ENCODE assay signal across 25 cellular contexts in genomic region chr13:54337526-54337925, GRCh38.
"Had no signal": no experiment of that assay in that cellular context is flagged by ENCODE, and none has a peak within 500 bp of the region (broad histone marks: within the 10 kb centered on the region; RNA-seq: fewer than 3 reads in every experiment).

No MANE protein-coding gene starts in this region.

- H3K27me3 ChIP-seq: neutrophil, pancreas, right lobe of liver, sigmoid colon, stomach, testis, tibial artery, transverse colon, upper lobe of right lung, uterus had no signal

- H3K36me3 Mint-ChIP-seq: naive thymus-derived CD4-positive, alpha-beta T cell; natural killer cell; stimulated activated memory B cell treated with anti-CD40 and anti-IgM and Interleukin-4, amounts not matched to agents 10 μg/mL and 1 μg/mL and 100 μg/mL, for 72 hours; type B pancreatic cell had no signal

- H3K4me3 ChIP-seq: pancreas, prostate gland, right lobe of liver, sigmoid colon, stomach, testis, tibial artery, transverse colon, upper lobe of right lung, uterus had no signal

- H3K9me3 ChIP-seq: neutrophil, pancreas, prostate gland, right lobe of liver, sigmoid colon, stomach, testis, tibial artery, transverse colon, upper lobe of right lung, uterus had no signal

- H3K4me1 ChIP-seq: pancreas, prostate gland, right lobe of liver, sigmoid colon, stomach, testis, tibial artery, transverse colon, upper lobe of right lung, uterus had no signal

- H3K27ac ChIP-seq: neutrophil, pancreas, prostate gland, right lobe of liver, sigmoid colon, stomach, testis, tibial artery, transverse colon, upper lobe of right lung, uterus had no signal

- H3K4me3 Mint-ChIP-seq: naive thymus-derived CD4-positive, alpha-beta T cell; natural killer cell; nephron; stimulated activated memory B cell treated with anti-CD40 and anti-IgM and Interleukin-4, amounts not matched to agents 10 μg/mL and 1 μg/mL and 100 μg/mL, for 72 hours; stimulated activated naive CD8-positive, alpha-beta T cell treated with anti-CD3 and anti-CD28 coated beads, Interleukin-15, Interleukin-2, amounts not matched to agents 100 ng/mL and 50 ng/mL, for 24 hours; type B pancreatic cell had no signal

- DNase-seq: naive thymus-derived CD4-positive, alpha-beta T cell; natural killer cell; pancreas; right cardiac atrium; right lobe of liver; sigmoid colon; small intestine; stimulated activated CD4-positive, alpha-beta T cell treated with anti-CD3 and anti-CD28 coated beads, Interleukin-15, amount 100 ng/mL, for 24 hours; stimulated activated CD4-positive, alpha-beta T cell treated with anti-CD3 and anti-CD28 coated beads, Interleukin-2, amount 100 ng/mL, for 24 hours; stimulated activated CD4-positive, alpha-beta T cell treated with anti-CD3 and anti-CD28 coated beads, Interleukin-2, amount 100 ng/mL, for 48 hours; stimulated activated CD4-positive, alpha-beta T cell treated with anti-CD3 and anti-CD28 coated beads, Interleukin-4, amount 100 ng/mL, for 4 hours; stimulated activated CD8-positive, alpha-beta memory T cell treated with anti-CD3 and anti-CD28 coated beads, Interleukin-4, amount 100 ng/mL, for 48 hours; stimulated activated naive CD4-positive, alpha-beta T cell treated with Interleukin-2 at 50 U/mL for 16 hours; stomach; testis; tibial artery; transverse colon; upper lobe of right lung; uterus had no signal

- H3K36me3 ChIP-seq: neutrophil, pancreas, prostate gland, right lobe of liver, sigmoid colon, stomach, tibial artery, transverse colon, upper lobe of right lung, uterus had no signal

- H3K9me3 Mint-ChIP-seq: type B pancreatic cell had no signal

- H3K27ac Mint-ChIP-seq: naive thymus-derived CD4-positive, alpha-beta T cell; natural killer cell; nephron; stimulated activated memory B cell treated with anti-CD40 and anti-IgM and Interleukin-4, amounts not matched to agents 10 μg/mL and 1 μg/mL and 100 μg/mL, for 72 hours; stimulated activated naive CD8-positive, alpha-beta T cell treated with anti-CD3 and anti-CD28 coated beads, Interleukin-15, Interleukin-2, amounts not matched to agents 100 ng/mL and 50 ng/mL, for 24 hours; type B pancreatic cell had no signal

- H3K27me3 Mint-ChIP-seq: naive thymus-derived CD4-positive, alpha-beta T cell; stimulated activated memory B cell treated with anti-CD40 and anti-IgM and Interleukin-4, amounts not matched to agents 10 μg/mL and 1 μg/mL and 100 μg/mL, for 72 hours; stimulated activated naive CD8-positive, alpha-beta T cell treated with anti-CD3 and anti-CD28 coated beads, Interleukin-15, Interleukin-2, amounts not matched to agents 100 ng/mL and 50 ng/mL, for 24 hours; type B pancreatic cell had no signal

- H3K4me1 Mint-ChIP-seq: natural killer cell; nephron; stimulated activated memory B cell treated with anti-CD40 and anti-IgM and Interleukin-4, amounts not matched to agents 10 μg/mL and 1 μg/mL and 100 μg/mL, for 72 hours had no signal

- ATAC-seq: naive thymus-derived CD4-positive, alpha-beta T cell; natural killer cell; pancreas; right cardiac atrium; right lobe of liver; stimulated activated memory B cell treated with anti-CD40 and anti-IgM and Interleukin-4, amounts not matched to agents 10 μg/mL and 1 μg/mL and 100 μg/mL, for 72 hours; upper lobe of right lung had no signal
